1 cellular context compared by ENCODE assay signal in genomic region chr17:58517928-58518609, GRCh38.
TF ChIP-seq lines count a peak whose summit lies in the region.

No MANE protein-coding gene starts in this region.

TF ChIP-seq in GM12878, 131 proteins besides CTCF, POLR2A, EP300 and RAD21 (continued from another document and continues in another):
- TF ChIP-seq BCLAF1 (IDR thresholded peaks at IDR 0.05) (no peak), HSF1 (IDR thresholded peaks at IDR 0.05; ENCODE audit: low read depth, low read length) (no peak), NRF1 (conservative IDR thresholded peaks at IDR 0.05; ENCODE audit: low read depth, low read length) (no peak), CUX1 (IDR thresholded peaks at IDR 0.05; ENCODE audit: insufficient replicate concordance, low read depth, low read length) (no peak), STAT1 (conservative IDR thresholded peaks at IDR 0.05) (no peak), FOS (IDR thresholded peaks at IDR 0.05; ENCODE audit: borderline replicate concordance, extremely low read depth, insufficient read length) (peak; percentile 80), MLLT1 (IDR thresholded peaks at IDR 0.05) (0 out of 2 replicates have a peak, but pooled peaks have one; percentile 32), MEF2A (IDR thresholded peaks at IDR 0.05; ENCODE audit: insufficient read depth, low read depth, low read length) (no peak), SREBF2 (IDR thresholded peaks at IDR 0.05; ENCODE audit: low read length) (peak; percentile 15; the same call in 1 of the 2 replicates), EED (IDR thresholded peaks at IDR 0.05; ENCODE audit: low read depth) (no peak), ETV6 (conservative IDR thresholded peaks at IDR 0.05 in 1 of 2, IDR thresholded peaks at IDR 0.05 in 1 of 2; ENCODE audit: borderline replicate concordance in 1 of 2, low read depth in 1 of 2) (no peak), GABPA (IDR thresholded peaks at IDR 0.05; ENCODE audit: low read depth) (peak; percentile 95), SMC3 (IDR thresholded peaks at IDR 0.05; ENCODE audit: borderline replicate concordance, low read length) (no peak), ZNF592 (IDR thresholded peaks at IDR 0.05) (peak; percentile 77; the same call in 1 of the 2 replicates), ZBTB11 (CRISPR knock-in tag; IDR thresholded peaks at IDR 0.05) (peak; percentile 86), NFYA (IDR thresholded peaks at IDR 0.05; ENCODE audit: borderline replicate concordance, low read depth, low read length) (peak; percentile 62; the same call in 1 of the 2 replicates), YY1 (IDR thresholded peaks at IDR 0.05; ENCODE audit: low read depth, low read length) (peak; percentile 82; the same call in 1 of the 2 replicates), CBX5 (IDR thresholded peaks at IDR 0.05; ENCODE audit: low read depth) (no peak), WRNIP1 (IDR thresholded peaks at IDR 0.05; ENCODE audit: borderline replicate concordance, low read depth, low read length) (no peak), IRF4 (IDR thresholded peaks at IDR 0.05; ENCODE audit: low read depth, low read length) (peak; percentile 58; the same call in 1 of the 2 replicates), TARDBP (IDR thresholded peaks at IDR 0.05; ENCODE audit: borderline replicate concordance) (no peak), NR2F1 (conservative IDR thresholded peaks at IDR 0.05) (no peak), BACH1 (IDR thresholded peaks at IDR 0.05; ENCODE audit: borderline replicate concordance) (no peak; the same call in 1 of the 2 replicates), ZNF622 (IDR thresholded peaks at IDR 0.05) (no peak), ZNF24 (IDR thresholded peaks at IDR 0.05) (no peak), RELA (IDR thresholded peaks at IDR 0.05; ENCODE audit: borderline replicate concordance, partially characterized antibody) (no peak), MTA2 (IDR thresholded peaks at IDR 0.05; ENCODE audit: low read depth) (no peak), STAT3 (IDR thresholded peaks at IDR 0.05; ENCODE audit: low read depth, low read length) (no peak), SPI1 (IDR thresholded peaks at IDR 0.05; ENCODE audit: borderline replicate concordance, insufficient read depth, low read depth, low read length) (no peak), SKIL (IDR thresholded peaks at IDR 0.05; ENCODE audit: low read depth, poor library complexity, severe bottlenecking) (no peak), HDAC2 (IDR thresholded peaks at IDR 0.05) (no peak), PAX8 (IDR thresholded peaks at IDR 0.05) (no peak), SMAD1 (IDR thresholded peaks at IDR 0.05; ENCODE audit: low read depth, partially characterized antibody) (no peak), IRF5 (IDR thresholded peaks at IDR 0.05; ENCODE audit: borderline replicate concordance) (no peak), SRF (IDR thresholded peaks at IDR 0.05; ENCODE audit: low read depth in 2 of 2, low read length in 2 of 2) (peak; percentile 70 to 84; a peak in 2 of 4 replicates), RAD51 (IDR thresholded peaks at IDR 0.05) (no peak), TCF7 (IDR thresholded peaks at IDR 0.05; ENCODE audit: borderline replicate concordance) (no peak)
